ENCODE assay signal across 24 cellular contexts in the genomic region with DNA sequence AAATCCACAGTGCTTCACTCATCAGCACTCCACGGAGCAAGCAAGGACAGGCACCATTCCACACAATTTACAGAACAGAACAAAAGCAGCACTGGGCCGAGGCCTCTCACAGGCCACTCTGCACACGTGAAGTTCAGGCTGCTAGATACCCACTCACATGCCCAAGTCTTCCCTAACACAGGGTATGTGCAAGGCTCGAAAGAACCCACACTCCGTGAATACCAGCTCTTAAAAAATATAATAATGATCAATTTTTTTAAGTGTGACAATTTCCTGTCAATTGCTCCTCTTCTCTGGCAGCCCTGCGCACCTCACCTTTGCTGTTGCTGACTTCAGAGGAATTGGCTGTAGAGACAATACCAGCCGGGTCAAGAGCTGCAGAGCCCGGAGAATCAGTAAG. TPM values are rescaled to one million over a fixed set of nuclear protein-coding genes. Genes with fewer than 3 reads are reported as not detected.
DNase-seq lines count a peak whose midpoint lies in the region; ATAC-seq and TF ChIP-seq lines count a peak whose summit lies in the region.
"Had no signal": no experiment of that assay in that cellular context is flagged by ENCODE, and none has a peak within 500 bp of the region (broad histone marks: within the 10 kb centered on the region; RNA-seq: fewer than 3 reads in every experiment).

No MANE protein-coding gene starts in this region.

- peaks cover 0 to 16% (median 7%) of the 10 kb centered on the region in 4 donors for H3K9me3 ChIP-seq in esophagus muscularis mucosa

- no peak for TF ChIP-seq CTCF in activated CD8-positive, alpha-beta T cell treated with anti-CD3 and anti-CD28 coated beads for 36 hours (IDR thresholded peaks at IDR 0.05)
- no peak for TF ChIP-seq CTCF in esophagus muscularis mucosa (IDR thresholded peaks at IDR 0.05)

- no peaks in the 10 kb centered on the region for H3K4me1 ChIP-seq in esophagus muscularis mucosa
- H3K4me1 ChIP-seq: A549, Caco-2 had no signal

- peak; percentile 12 for DNase-seq in activated CD8-positive, alpha-beta T cell treated with anti-CD3 and anti-CD28 coated beads, Interleukin-2, amount 10 ng/mL, durations not matched to agents 7 days and 5 days
- DNase-seq in activated CD8-positive, alpha-beta T cell treated with anti-CD3 and anti-CD28 coated beads for 36 hours = no peak
- peak; percentile 82 for DNase-seq in esophagus muscularis mucosa (ENCODE audit: extremely low spot score)
- DNase-seq in activated T-cell treated with anti-CD3 and anti-CD28 coated beads, Interleukin-2, amount 50 U/mL, for 1 hour = no peak
- no peak for DNase-seq in activated effector memory CD4-positive, alpha-beta T cell treated with anti-CD3 and anti-CD28 coated beads, Interleukin-2, amount 50 U/mL, for 16 hours
- DNase-seq: AML-193; Caco-2; Calu3; CD4-positive, alpha-beta T cell; CD8-positive, alpha-beta T cell; DMS 273 treated with DMSO at 0.1 percent for 48 hours; DMS153; DMS53; DMS79; DND-41; EL; GDM1 had no signal

- H3K36me3 Mint-ChIP-seq in activated CD8-positive, alpha-beta T cell treated with anti-CD3 and anti-CD28 coated beads, Interleukin-2, amount 10 ng/mL, durations not matched to agents 7 days and 5 days (ENCODE audit: low read depth) = peaks cover 74% of the 10 kb centered on the region
- H3K36me3 Mint-ChIP-seq in activated CD8-positive, alpha-beta T cell treated with anti-CD3 and anti-CD28 coated beads for 36 hours (ENCODE audit: low read depth) = peaks cover 72% of the 10 kb centered on the region

- TF ChIP-seq EP300 in esophagus muscularis mucosa (IDR thresholded peaks at IDR 0.05) = no peak

- H3K27ac Mint-ChIP-seq in activated CD8-positive, alpha-beta T cell treated with anti-CD3 and anti-CD28 coated beads, Interleukin-2, amount 10 ng/mL, durations not matched to agents 7 days and 5 days = no peak overlapping the region
- H3K27ac Mint-ChIP-seq in activated CD8-positive, alpha-beta T cell treated with anti-CD3 and anti-CD28 coated beads for 36 hours = no peak overlapping the region
- H3K27ac Mint-ChIP-seq: B cell; CD4-positive, alpha-beta T cell; CD8-positive, alpha-beta T cell had no signal

- POLR2A ChIA-PET in activated CD8-positive, alpha-beta T cell treated with anti-CD3 and anti-CD28 coated beads, Interleukin-2, amount 10 ng/mL, durations not matched to agents 7 days and 5 days (lab: Charles Lee) = no interaction called here
- POLR2A ChIA-PET in activated CD8-positive, alpha-beta T cell treated with anti-CD3 and anti-CD28 coated beads for 36 hours (lab: Charles Lee) = interaction anchor here (1.1 kb wide), 1 partner anchor 20 kb away, joined by 3 read pairs; no protein-coding TSS in a partner anchor

- intact Hi-C loops in activated CD8-positive, alpha-beta T cell treated with anti-CD3 and anti-CD28 coated beads for 36 hours (cut with micrococcal nuclease) = no loop called here
- intact Hi-C loops in esophagus muscularis mucosa (cut with DNase I) = no loop called here

- H3K4me3 ChIP-seq in esophagus muscularis mucosa = no peak overlapping the region
- H3K4me3 ChIP-seq: A549; BLaER1 treated with 17β-estradiol and CSF1 and Interleukin-3, amounts not matched to agents 10 nM and 100 nM; GM12878 had no signal

- H3K27me3 Mint-ChIP-seq in activated CD8-positive, alpha-beta T cell treated with anti-CD3 and anti-CD28 coated beads, Interleukin-2, amount 10 ng/mL, durations not matched to agents 7 days and 5 days (ENCODE audit: low read depth) = no peaks in the 10 kb centered on the region
- no peaks in the 10 kb centered on the region for H3K27me3 Mint-ChIP-seq in activated CD8-positive, alpha-beta T cell treated with anti-CD3 and anti-CD28 coated beads for 36 hours
- H3K27me3 Mint-ChIP-seq: B cell; CD4-positive, alpha-beta T cell had no signal

- H3K27ac ChIP-seq in adipose tissue (ENCODE audit: low read depth, low read length) (peak overlapping the region; percentile 22), esophagus muscularis mucosa (replicated peaks in 1 of 4) (no peak overlapping the region)
- H3K27ac ChIP-seq: 22Rv1; A549; BLaER1 treated with 17β-estradiol and CSF1 and Interleukin-3, amounts not matched to agents 10 nM and 100 nM; C4-2B had no signal

- WGBS in adipose tissue, 3 donors = 96 to 97% (median 96%) methylated on average over 8 of the region's 8 CpGs
- WGBS in esophagus muscularis mucosa = 98% methylated on average over 8 of the region's 8 CpGs

- H3K4me1 Mint-ChIP-seq in activated CD8-positive, alpha-beta T cell treated with anti-CD3 and anti-CD28 coated beads, Interleukin-2, amount 10 ng/mL, durations not matched to agents 7 days and 5 days (ENCODE audit: low read depth) = no peaks in the 10 kb centered on the region
- peaks cover 12% of the 10 kb centered on the region for H3K4me1 Mint-ChIP-seq in activated CD8-positive, alpha-beta T cell treated with anti-CD3 and anti-CD28 coated beads for 36 hours (ENCODE audit: low read depth)
- H3K4me1 Mint-ChIP-seq: B cell had no signal

- H3K27me3 ChIP-seq in esophagus muscularis mucosa = no peaks in the 10 kb centered on the region
- H3K27me3 ChIP-seq: BLaER1 treated with 17β-estradiol and CSF1 and Interleukin-3, amounts not matched to agents 10 nM and 100 nM had no signal

- ATAC-seq in activated CD8-positive, alpha-beta T cell treated with anti-CD3 and anti-CD28 coated beads, Interleukin-2, amount 10 ng/mL, durations not matched to agents 7 days and 5 days = no peak
- no peak for ATAC-seq in activated CD8-positive, alpha-beta T cell treated with anti-CD3 and anti-CD28 coated beads for 36 hours
- ATAC-seq: A549; CD8-positive, alpha-beta T cell; GM12878 had no signal

- CTCF ChIA-PET in activated CD8-positive, alpha-beta T cell treated with anti-CD3 and anti-CD28 coated beads, Interleukin-2, amount 10 ng/mL, durations not matched to agents 7 days and 5 days (lab: Charles Lee) = interaction anchor here (0.7 kb wide), 1 partner anchor 11 kb away, joined by 3 read pairs; no protein-coding TSS in a partner anchor
- CTCF ChIA-PET in activated CD8-positive, alpha-beta T cell treated with anti-CD3 and anti-CD28 coated beads for 36 hours (lab: Charles Lee) = interaction anchor here (0.8 to 1.4 kb wide), 2 partner anchors 11 to 262 kb away, joined by 3 to 4 read pairs; no protein-coding TSS in a partner anchor

- peaks cover 26% of the 10 kb centered on the region for H3K9me3 Mint-ChIP-seq in activated CD8-positive, alpha-beta T cell treated with anti-CD3 and anti-CD28 coated beads, Interleukin-2, amount 10 ng/mL, durations not matched to agents 7 days and 5 days (ENCODE audit: insufficient read depth)
- H3K9me3 Mint-ChIP-seq in activated CD8-positive, alpha-beta T cell treated with anti-CD3 and anti-CD28 coated beads for 36 hours = peaks cover 17% of the 10 kb centered on the region

- H3K36me3 ChIP-seq in esophagus muscularis mucosa = peaks cover 71 to 97% (median 87%) of the 10 kb centered on the region in 4 donors

- TF ChIP-seq POLR2A in esophagus muscularis mucosa (IDR thresholded peaks at IDR 0.05; ENCODE audit: low read depth) = no peak

- H3K4me3 Mint-ChIP-seq in activated CD8-positive, alpha-beta T cell treated with anti-CD3 and anti-CD28 coated beads, Interleukin-2, amount 10 ng/mL, durations not matched to agents 7 days and 5 days = no peak overlapping the region
- no peak overlapping the region for H3K4me3 Mint-ChIP-seq in activated CD8-positive, alpha-beta T cell treated with anti-CD3 and anti-CD28 coated beads for 36 hours
- H3K4me3 Mint-ChIP-seq: B cell; CD4-positive, alpha-beta T cell; CD8-positive, alpha-beta T cell had no signal

RNA-seq across cellular contexts. Expression of a gene that starts 19.0 kb away (rescaled TPM):
- 10 to 100 TPM; 29.4 to 31.6 TPM for total RNA-seq in activated CD8-positive, alpha-beta T cell treated with anti-CD3 and anti-CD28 coated beads, Interleukin-2, amount 10 ng/mL, durations not matched to agents 7 days and 5 days
- total RNA-seq in activated CD8-positive, alpha-beta T cell treated with anti-CD3 and anti-CD28 coated beads for 36 hours = 10 to 100 TPM; 23.5 to 24.8 TPM
- polyA plus RNA-seq in adipose tissue = 10 to 100 TPM; 14.6 to 16.9 (median 16.8) TPM
- 10 to 100 TPM; 28.9 to 41.9 (median 37.8) TPM for total RNA-seq in esophagus muscularis mucosa

RNA-seq across cellular contexts. Expression of a gene that starts 19.2 kb away (rescaled TPM):
- 10 to 100 TPM; 19.2 to 20.2 TPM for total RNA-seq in activated CD8-positive, alpha-beta T cell treated with anti-CD3 and anti-CD28 coated beads, Interleukin-2, amount 10 ng/mL, durations not matched to agents 7 days and 5 days
- total RNA-seq in activated CD8-positive, alpha-beta T cell treated with anti-CD3 and anti-CD28 coated beads for 36 hours = 10 to 100 TPM; 20.0 to 20.5 TPM
- 10 to 100 TPM in 2 of 3 donors, 1 to 10 TPM in 1; 6.3 to 20.7 (median 11.0) TPM for polyA plus RNA-seq in adipose tissue
- total RNA-seq in esophagus muscularis mucosa = 10 to 100 TPM in 2 of 4 donors, 1 to 10 TPM in 2; 8.0 to 12.0 (median 9.6) TPM

RNA-seq across cellular contexts. Expression of a gene that starts 34.6 kb away (rescaled TPM):
- total RNA-seq in activated CD8-positive, alpha-beta T cell treated with anti-CD3 and anti-CD28 coated beads, Interleukin-2, amount 10 ng/mL, durations not matched to agents 7 days and 5 days = 10 to 100 TPM; 27.9 to 28.8 TPM
- total RNA-seq in activated CD8-positive, alpha-beta T cell treated with anti-CD3 and anti-CD28 coated beads for 36 hours = 10 to 100 TPM; 19.7 to 20.2 TPM
- 10 to 100 TPM; 23.1 to 57.9 (median 37.5) TPM for polyA plus RNA-seq in adipose tissue
- total RNA-seq in esophagus muscularis mucosa = 100 to 1,000 TPM; 131 to 208 (median 179) TPM

RNA-seq across cellular contexts. Expression of a gene that starts 34.8 kb away (rescaled TPM):
- total RNA-seq in activated CD8-positive, alpha-beta T cell treated with anti-CD3 and anti-CD28 coated beads, Interleukin-2, amount 10 ng/mL, durations not matched to agents 7 days and 5 days = 10 to 100 TPM; 17.3 to 18.1 TPM
- 10 to 100 TPM; 27.6 to 30.2 TPM for total RNA-seq in activated CD8-positive, alpha-beta T cell treated with anti-CD3 and anti-CD28 coated beads for 36 hours
- polyA plus RNA-seq in adipose tissue = 10 to 100 TPM in 2 of 3 donors, 1 to 10 TPM in 1; 9.7 to 16.1 (median 14.7) TPM
- total RNA-seq in esophagus muscularis mucosa = 10 to 100 TPM; 21.2 to 27.0 (median 24.3) TPM

Comparison
In these comparisons a context has a peak if more than half of its experiments do, and no peak if none do; other contexts are left out.
1. DNase-seq: peak in activated CD8-positive, alpha-beta T cell treated with anti-CD3 and anti-CD28 coated beads, Interleukin-2, amount 10 ng/mL, durations not matched to agents 7 days and 5 days (single experiment) and esophagus muscularis mucosa (single experiment); none in activated CD8-positive, alpha-beta T cell treated with anti-CD3 and anti-CD28 coated beads for 36 hours (single experiment), activated T-cell treated with anti-CD3 and anti-CD28 coated beads, Interleukin-2, amount 50 U/mL, for 1 hour (single experiment) and activated effector memory CD4-positive, alpha-beta T cell treated with anti-CD3 and anti-CD28 coated beads, Interleukin-2, amount 50 U/mL, for 16 hours (single experiment).
2. RNA of a gene that starts 34.6 kb away (total RNA-seq): 131 to 208 TPM in esophagus muscularis mucosa; 27.9 to 28.8 TPM in activated CD8-positive, alpha-beta T cell treated with anti-CD3 and anti-CD28 coated beads, Interleukin-2, amount 10 ng/mL, durations not matched to agents 7 days and 5 days and 19.7 to 20.2 TPM in activated CD8-positive, alpha-beta T cell treated with anti-CD3 and anti-CD28 coated beads for 36 hours; every median in the first group is over 4 times any median in the second.